In the genomic region with DNA sequence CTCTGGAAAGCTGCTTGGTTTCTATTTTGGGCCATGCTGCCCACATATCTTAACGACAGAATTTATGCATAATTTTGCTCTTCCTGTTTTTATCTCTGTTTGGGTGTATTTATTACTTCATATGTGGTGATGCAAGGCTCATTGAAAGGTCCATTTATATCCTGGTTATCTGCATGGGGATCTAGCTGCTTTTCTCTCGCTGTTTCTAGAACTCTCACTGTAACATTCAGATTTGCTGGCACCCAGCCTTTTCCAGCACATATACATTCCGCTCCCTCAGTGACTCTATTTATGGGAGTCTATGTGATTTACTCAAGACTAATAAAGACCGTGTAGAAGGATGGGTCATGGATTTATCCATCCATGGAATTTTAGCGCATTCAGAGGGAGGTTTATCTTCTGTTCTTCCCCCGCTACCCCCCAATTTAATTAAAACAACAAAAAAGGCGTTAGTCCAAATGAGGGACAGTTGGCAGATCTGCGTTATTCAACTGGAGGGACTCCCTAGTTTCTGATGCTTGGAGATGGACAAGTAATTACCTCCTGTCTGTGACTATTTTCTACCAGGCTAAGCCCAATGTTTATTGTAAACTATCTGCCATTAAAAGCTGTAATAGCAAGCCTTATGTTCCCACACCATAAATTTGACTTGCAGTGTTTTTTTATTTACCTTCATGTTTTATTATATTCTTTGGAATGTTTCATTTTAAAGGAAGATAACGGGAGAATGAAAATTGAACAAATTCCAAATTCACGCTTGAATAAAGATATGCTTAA, we compare ENCODE assay signal across 12 cellular contexts. TPM values are rescaled to one million over a fixed set of nuclear protein-coding genes. Genes with fewer than 3 reads are reported as not detected.
DNase-seq lines count a peak whose midpoint lies in the region; ATAC-seq and TF ChIP-seq lines count a peak whose summit lies in the region.
"Had no signal": no experiment of that assay in that cellular context is flagged by ENCODE, and none has a peak within 500 bp of the region (broad histone marks: within the 10 kb centered on the region; RNA-seq: fewer than 3 reads in every experiment).

No MANE protein-coding gene starts in this region.

- no peaks in the 10 kb centered on the region for H3K9me3 Mint-ChIP-seq in Calu3 (ENCODE audit: low read depth, unreplicated experiment)
- no peaks in the 10 kb centered on the region for H3K9me3 Mint-ChIP-seq in neural progenitor cell
- H3K9me3 Mint-ChIP-seq: CD8-positive, alpha-beta memory T cell had no signal

- no peaks in the 10 kb centered on the region for H3K27me3 ChIP-seq in neural progenitor cell
- H3K27me3 ChIP-seq: cardiac muscle cell had no signal

- no peaks in the 10 kb centered on the region for H3K4me1 Mint-ChIP-seq in Calu3 (ENCODE audit: low read depth, unreplicated experiment)
- peaks cover 22% of the 10 kb centered on the region for H3K4me1 Mint-ChIP-seq in neural progenitor cell

- H3F3A ChIP-seq in neural progenitor cell (ENCODE audit: low read depth) = peaks cover 19% of the 10 kb centered on the region

- no peaks in the 10 kb centered on the region for H3K9me3 ChIP-seq in neural progenitor cell (ENCODE audit: low read depth)

- no peaks in the 10 kb centered on the region for H3K79me2 ChIP-seq in neural progenitor cell (ENCODE audit: low read depth)

- H3K36me3 ChIP-seq in neural progenitor cell = no peaks in the 10 kb centered on the region
- H3K36me3 ChIP-seq: cardiac muscle cell had no signal

- H2AFZ ChIP-seq in neural progenitor cell (replicated peaks) = no peak overlapping the region

- H3K27me3 Mint-ChIP-seq in Calu3 (ENCODE audit: unreplicated experiment) = no peaks in the 10 kb centered on the region
- peaks cover 2% of the 10 kb centered on the region for H3K27me3 Mint-ChIP-seq in neural progenitor cell (ENCODE audit: insufficient read depth, low read depth)

- no peak overlapping the region for H3K9ac ChIP-seq in neural progenitor cell

- in situ Hi-C loops in astrocyte of the spinal cord (cut with HindIII; ENCODE audit: low sequenced_read_pairs) = no loop called here

- H3K4me3 Mint-ChIP-seq in Calu3 (ENCODE audit: low read depth, unreplicated experiment) = no peak overlapping the region
- H3K4me3 Mint-ChIP-seq in neural progenitor cell = no peak overlapping the region

- intact Hi-C loops in Calu3 (cut with micrococcal nuclease; ENCODE audit: unreplicated experiment) = loop anchor here (10.0 kb wide), 1 partner anchor 137 kb away; the partner anchor contains the start of gene TANC2

- H3K27ac ChIP-seq in neural progenitor cell = no peak overlapping the region
- H3K27ac ChIP-seq: cardiac muscle cell had no signal

- H3K36me3 Mint-ChIP-seq in Calu3 (ENCODE audit: insufficient read depth, unreplicated experiment) (no peaks in the 10 kb centered on the region), neural progenitor cell (no peaks in the 10 kb centered on the region)

- no peak for ATAC-seq in HG03097 (IDR thresholded peaks at IDR 0.05; ENCODE audit: low FRiP score, unreplicated experiment)
- ATAC-seq in GM18861 (IDR thresholded peaks at IDR 0.05; ENCODE audit: unreplicated experiment) = no peak

- CTCF ChIA-PET in Calu3 (lab: Charles Lee) = interaction anchor here (0.7 kb wide), 1 partner anchor 14 kb away, joined by 6 read pairs; no protein-coding TSS in a partner anchor
- CTCF ChIA-PET in GM10248 (lab: Yijun Ruan, JAX) = no interaction called here

- POLR2A ChIA-PET in GM10248 (lab: Yijun Ruan, JAX) = no interaction called here

- DNase-seq in Calu3 (no peak), NAMALWA (ENCODE audit: low spot score) (peak; percentile 30), astrocyte of the spinal cord (ENCODE audit: low read depth, low spot score) (peak; percentile 27), neural progenitor cell (ENCODE audit: low spot score) (peak; percentile 21), iPS-NIHi11 (ENCODE audit: low spot score) (no peak), GM10248 (ENCODE audit: extremely low spot score) (no peak)
- DNase-seq: CD8-positive, alpha-beta memory T cell; GOT3; substantia nigra had no signal

- TF ChIP-seq CTCF in Calu3 (IDR thresholded peaks at IDR 0.05; ENCODE audit: unreplicated experiment) = no peak
- TF ChIP-seq CTCF in astrocyte of the spinal cord (IDR thresholded peaks at IDR 0.05; ENCODE audit: low read depth, low read length) = no peak
- no peak for TF ChIP-seq CTCF in neural progenitor cell (IDR thresholded peaks at IDR 0.05)
- no peak for TF ChIP-seq CTCF in GM10248 (IDR thresholded peaks at IDR 0.05; ENCODE audit: control extremely low read depth, extremely low read depth, low read depth, missing control alignments)

- no peaks in the 10 kb centered on the region for H4K20me1 ChIP-seq in neural progenitor cell (ENCODE audit: low read depth)

- no peak overlapping the region for H3K4me3 ChIP-seq in astrocyte of the spinal cord (ENCODE audit: low read depth, low read length)
- no peak overlapping the region for H3K4me3 ChIP-seq in neural progenitor cell
- H3K4me3 ChIP-seq: cardiac muscle cell had no signal

- H3K4me2 ChIP-seq in neural progenitor cell = no peak overlapping the region

- H3K27ac Mint-ChIP-seq in Calu3 (ENCODE audit: unreplicated experiment) (peak overlapping the region; percentile 54), neural progenitor cell (no peak overlapping the region)
- H3K27ac Mint-ChIP-seq: CD8-positive, alpha-beta memory T cell had no signal

- no TSS peak for BruUV-seq in Calu3 (replicated peaks; lab: Mats Ljungman, UMichigan)

- H3K4me1 ChIP-seq in neural progenitor cell = peaks cover 19% of the 10 kb centered on the region

RNA-seq across cellular contexts. Expression of gene MARCHF10, which starts 19.8 kb away (rescaled TPM):
- total RNA-seq in Calu3 (2022) (not detected in 2 replicates), neural progenitor cell (ENCODE audit: low replicate concordance) (0.46 and 0.51 TPM in 2 replicates)
- total RNA-seq: CD8-positive, alpha-beta memory T cell had no signal

Comparison
In these comparisons a context has a peak if more than half of its experiments do, and no peak if none do; other contexts are left out.
1. DNase-seq: peak in NAMALWA (single experiment), astrocyte of the spinal cord (single experiment) and neural progenitor cell (single experiment); none in Calu3 (single experiment), iPS-NIHi11 (single experiment) and GM10248 (single experiment).